ENCODE assay signal across 1 cellular context in the genomic region with DNA sequence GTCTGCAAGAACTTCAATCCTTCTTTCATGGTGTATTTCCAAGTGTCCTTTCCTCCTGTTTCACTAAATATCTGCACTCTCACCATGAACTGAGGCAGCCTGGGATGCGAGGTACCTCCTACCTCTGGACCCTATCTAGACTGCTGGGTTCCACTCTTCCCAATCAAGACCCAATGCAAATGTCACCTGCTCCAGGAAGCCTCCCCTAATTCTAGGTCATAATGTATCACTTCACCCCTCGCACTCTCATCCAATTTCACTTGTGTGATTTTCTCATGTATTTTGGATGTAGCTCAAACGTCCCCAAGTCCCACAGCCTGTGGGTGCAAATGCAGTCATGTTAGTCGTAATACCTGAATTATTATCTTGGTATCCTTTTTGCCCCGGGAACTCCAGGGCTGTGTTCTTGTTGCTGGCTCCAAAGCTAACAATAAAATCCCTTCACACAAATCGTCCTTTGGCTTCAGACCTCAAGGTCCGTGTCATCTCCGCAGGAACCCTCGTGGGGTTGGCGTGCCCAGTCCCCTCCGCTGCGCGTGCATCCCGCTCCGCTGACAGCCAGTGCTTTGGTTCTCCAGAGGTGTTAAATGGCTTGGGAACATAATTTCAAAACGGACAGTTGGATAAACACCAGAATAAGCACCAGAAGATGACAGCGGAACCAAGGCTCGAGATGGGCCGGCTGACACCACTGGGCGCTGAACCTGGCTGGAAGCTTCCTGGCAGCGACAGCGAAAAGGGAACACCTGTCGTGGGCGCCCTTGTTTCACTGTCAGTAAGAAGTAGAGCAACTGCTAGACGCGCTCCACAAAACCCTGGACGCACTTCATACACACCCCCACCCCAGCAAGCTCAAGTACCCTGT.
TF ChIP-seq lines count a peak whose summit lies in the region.

No MANE protein-coding gene starts in this region.

TF ChIP-seq in SK-N-SH treated with all-trans-retinoic acid at 6 μM for 48 hours, 23 proteins besides CTCF, POLR2A, EP300 and RAD21 (continued from another document):
- TF ChIP-seq BACH2 (CRISPR knock-in tag; IDR thresholded peaks at IDR 0.05; ENCODE audit: borderline replicate concordance): no peak
- no peak for TF ChIP-seq PPARA (CRISPR knock-in tag; IDR thresholded peaks at IDR 0.05; ENCODE audit: borderline replicate concordance)
- TF ChIP-seq, protein P1, sequence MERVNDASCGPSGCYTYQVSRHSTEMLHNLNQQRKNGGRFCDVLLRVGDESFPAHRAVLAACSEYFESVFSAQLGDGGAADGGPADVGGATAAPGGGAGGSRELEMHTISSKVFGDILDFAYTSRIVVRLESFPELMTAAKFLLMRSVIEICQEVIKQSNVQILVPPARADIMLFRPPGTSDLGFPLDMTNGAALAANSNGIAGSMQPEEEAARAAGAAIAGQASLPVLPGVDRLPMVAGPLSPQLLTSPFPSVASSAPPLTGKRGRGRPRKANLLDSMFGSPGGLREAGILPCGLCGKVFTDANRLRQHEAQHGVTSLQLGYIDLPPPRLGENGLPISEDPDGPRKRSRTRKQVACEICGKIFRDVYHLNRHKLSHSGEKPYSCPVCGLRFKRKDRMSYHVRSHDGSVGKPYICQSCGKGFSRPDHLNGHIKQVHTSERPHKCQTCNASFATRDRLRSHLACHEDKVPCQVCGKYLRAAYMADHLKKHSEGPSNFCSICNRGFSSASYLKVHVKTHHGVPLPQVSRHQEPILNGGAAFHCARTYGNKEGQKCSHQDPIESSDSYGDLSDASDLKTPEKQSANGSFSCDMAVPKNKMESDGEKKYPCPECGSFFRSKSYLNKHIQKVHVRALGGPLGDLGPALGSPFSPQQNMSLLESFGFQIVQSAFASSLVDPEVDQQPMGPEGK (CRISPR knock-in tag; IDR thresholded peaks at IDR 0.05; ENCODE audit: borderline replicate concordance): no peak
- no peak for TF ChIP-seq ZC3H10 (CRISPR knock-in tag; IDR thresholded peaks at IDR 0.05)
- TF ChIP-seq ISL1 (CRISPR knock-in tag; IDR thresholded peaks at IDR 0.05): no peak
- no peak for TF ChIP-seq TOX (CRISPR knock-in tag; IDR thresholded peaks at IDR 0.05; ENCODE audit: borderline replicate concordance)
- TF ChIP-seq, protein P2, sequence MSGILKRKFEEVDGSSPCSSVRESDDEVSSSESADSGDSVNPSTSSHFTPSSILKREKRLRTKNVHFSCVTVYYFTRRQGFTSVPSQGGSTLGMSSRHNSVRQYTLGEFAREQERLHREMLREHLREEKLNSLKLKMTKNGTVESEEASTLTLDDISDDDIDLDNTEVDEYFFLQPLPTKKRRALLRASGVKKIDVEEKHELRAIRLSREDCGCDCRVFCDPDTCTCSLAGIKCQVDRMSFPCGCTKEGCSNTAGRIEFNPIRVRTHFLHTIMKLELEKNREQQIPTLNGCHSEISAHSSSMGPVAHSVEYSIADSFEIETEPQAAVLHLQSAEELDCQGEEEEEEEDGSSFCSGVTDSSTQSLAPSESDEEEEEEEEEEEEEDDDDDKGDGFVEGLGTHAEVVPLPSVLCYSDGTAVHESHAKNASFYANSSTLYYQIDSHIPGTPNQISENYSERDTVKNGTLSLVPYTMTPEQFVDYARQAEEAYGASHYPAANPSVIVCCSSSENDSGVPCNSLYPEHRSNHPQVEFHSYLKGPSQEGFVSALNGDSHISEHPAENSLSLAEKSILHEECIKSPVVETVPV (CRISPR knock-in tag; IDR thresholded peaks at IDR 0.05): no peak
- TF ChIP-seq, protein P3, sequence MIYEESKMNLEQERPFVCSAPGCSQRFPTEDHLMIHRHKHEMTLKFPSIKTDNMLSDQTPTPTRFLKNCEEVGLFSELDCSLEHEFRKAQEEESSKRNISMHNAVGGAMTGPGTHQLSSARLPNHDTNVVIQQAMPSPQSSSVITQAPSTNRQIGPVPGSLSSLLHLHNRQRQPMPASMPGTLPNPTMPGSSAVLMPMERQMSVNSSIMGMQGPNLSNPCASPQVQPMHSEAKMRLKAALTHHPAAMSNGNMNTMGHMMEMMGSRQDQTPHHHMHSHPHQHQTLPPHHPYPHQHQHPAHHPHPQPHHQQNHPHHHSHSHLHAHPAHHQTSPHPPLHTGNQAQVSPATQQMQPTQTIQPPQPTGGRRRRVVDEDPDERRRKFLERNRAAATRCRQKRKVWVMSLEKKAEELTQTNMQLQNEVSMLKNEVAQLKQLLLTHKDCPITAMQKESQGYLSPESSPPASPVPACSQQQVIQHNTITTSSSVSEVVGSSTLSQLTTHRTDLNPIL (CRISPR knock-in tag; IDR thresholded peaks at IDR 0.05; ENCODE audit: low read depth): no peak
- no peak for TF ChIP-seq CSDC2 (CRISPR knock-in tag; IDR thresholded peaks at IDR 0.05)
- TF ChIP-seq ESRRG (CRISPR knock-in tag; IDR thresholded peaks at IDR 0.05): no peak
- no peak for TF ChIP-seq SNAI2 (CRISPR knock-in tag; IDR thresholded peaks at IDR 0.05)
